Comparison of ENCODE assay signal across 11 cellular contexts in genomic region chr17:69417545-69418483, GRCh38. TPM values are rescaled to one million over a fixed set of nuclear protein-coding genes. Genes with fewer than 3 reads are reported as not detected.
DNase-seq lines count a peak whose midpoint lies in the region; ATAC-seq and TF ChIP-seq lines count a peak whose summit lies in the region.
"Had no signal": no experiment of that assay in that cellular context is flagged by ENCODE, and none has a peak within 500 bp of the region (broad histone marks: within the 10 kb centered on the region; RNA-seq: fewer than 3 reads in every experiment).

No MANE protein-coding gene starts in this region.

- no peak for DNase-seq in activated naive CD4-positive, alpha-beta T cell treated with Interleukin-2 at 50 U/mL for 16 hours
- DNase-seq in left kidney (ENCODE audit: low read depth, low spot score) (peak; percentile 62), hypothalamus (lab: John Stamatoyannopoulos, UW) (no peak)
- no peak for DNase-seq in central memory CD4-positive, alpha-beta T cell
- no peak for DNase-seq in stimulated activated CD4-positive, alpha-beta T cell treated with anti-CD3 and anti-CD28 coated beads, Interleukin-1b, Interleukin-23, amount 100 ng/mL, for 48 hours
- DNase-seq: activated CD4-positive, alpha-beta T cell treated with anti-CD3 and anti-CD28 coated beads, Interleukin-2, amount 10 ng/mL, durations not matched to agents 24 days and 14 days; dorsolateral prefrontal cortex; right cardiac atrium had no signal

- H3K4me3 Mint-ChIP-seq in activated naive CD4-positive, alpha-beta T cell treated with anti-CD3 and anti-CD28 coated beads, Interleukin-2, amount 50 U/mL, for 24 hours: peak overlapping the region; percentile 49
- H3K4me3 Mint-ChIP-seq in brain: no peak overlapping the region
- H3K4me3 Mint-ChIP-seq: activated CD4-positive, alpha-beta T cell treated with anti-CD3 and anti-CD28 coated beads, Interleukin-2, amount 10 ng/mL, durations not matched to agents 24 days and 14 days had no signal

- H3K4me1 Mint-ChIP-seq in activated naive CD4-positive, alpha-beta T cell treated with anti-CD3 and anti-CD28 coated beads, Interleukin-2, amount 50 U/mL, for 24 hours: peaks cover 15% of the 10 kb centered on the region
- peaks cover 13% of the 10 kb centered on the region for H3K4me1 Mint-ChIP-seq in brain

- H3K36me3 Mint-ChIP-seq in activated naive CD4-positive, alpha-beta T cell treated with anti-CD3 and anti-CD28 coated beads, Interleukin-2, amount 50 U/mL, for 24 hours: peaks cover 6% of the 10 kb centered on the region
- H3K36me3 Mint-ChIP-seq in brain: peaks cover 21% of the 10 kb centered on the region

- H3K27me3 Mint-ChIP-seq in activated naive CD4-positive, alpha-beta T cell treated with anti-CD3 and anti-CD28 coated beads, Interleukin-2, amount 50 U/mL, for 24 hours: no peaks in the 10 kb centered on the region
- H3K27me3 Mint-ChIP-seq in brain: peaks cover 3% of the 10 kb centered on the region
- H3K27me3 Mint-ChIP-seq: activated CD4-positive, alpha-beta T cell treated with anti-CD3 and anti-CD28 coated beads, Interleukin-2, amount 10 ng/mL, durations not matched to agents 24 days and 14 days had no signal

- H3K27ac Mint-ChIP-seq in activated naive CD4-positive, alpha-beta T cell treated with anti-CD3 and anti-CD28 coated beads, Interleukin-2, amount 50 U/mL, for 24 hours: peak overlapping the region; percentile 48
- H3K27ac Mint-ChIP-seq in brain: peak overlapping the region in 4 of 5 experiments; percentile 10 to 50 (median 24)
- H3K27ac Mint-ChIP-seq: activated CD4-positive, alpha-beta T cell treated with anti-CD3 and anti-CD28 coated beads, Interleukin-2, amount 10 ng/mL, durations not matched to agents 24 days and 14 days had no signal

- no peak for TF ChIP-seq CTCF in brain (conservative IDR thresholded peaks at IDR 0.05)

- H3K9me3 Mint-ChIP-seq in activated naive CD4-positive, alpha-beta T cell treated with anti-CD3 and anti-CD28 coated beads, Interleukin-2, amount 50 U/mL, for 24 hours: no peaks in the 10 kb centered on the region
- peaks cover 0 to 11% (median 0%) of the 10 kb centered on the region in 5 experiments for H3K9me3 Mint-ChIP-seq in brain
- H3K9me3 Mint-ChIP-seq: activated CD4-positive, alpha-beta T cell treated with anti-CD3 and anti-CD28 coated beads, Interleukin-2, amount 10 ng/mL, durations not matched to agents 24 days and 14 days had no signal

- ATAC-seq in HG02884 (IDR thresholded peaks at IDR 0.05; ENCODE audit: unreplicated experiment): no peak
- ATAC-seq: right cardiac atrium had no signal

RNA-seq across cellular contexts. Expression of gene MAP2K6, which starts 3.3 kb away (rescaled TPM):
- 5.8 TPM for polyA plus RNA-seq in brain (ENCODE audit: insufficient read depth, low read depth, low replicate concordance)
